In genomic region chr11:61467609-61468401, GRCh38 we compare ENCODE assay signal across 23 cellular contexts. TPM values are rescaled to one million over a fixed set of nuclear protein-coding genes. Genes with fewer than 3 reads are reported as not detected.
"Had no signal": no experiment of that assay in that cellular context is flagged by ENCODE, and none has a peak within 500 bp of the region (broad histone marks: within the 10 kb centered on the region; RNA-seq: fewer than 3 reads in every experiment).

No MANE protein-coding gene starts in this region.

- H3K4me3 Mint-ChIP-seq: activated CD8-positive, alpha-beta memory T cell treated with anti-CD3 and anti-CD28 coated beads, Interleukin-2, amount 10 ng/mL, durations not matched to agents 7 days and 5 days; activated naive CD4-positive, alpha-beta T cell treated with anti-CD3 and anti-CD28 coated beads, Interleukin-2, amount 50 U/mL, for 24 hours; activated T-cell treated with anti-CD3 and anti-CD28 coated beads, Interleukin-2, amount 50 U/mL, for 4 hours; mesothelial cell of epicardium; stimulated activated naive B cell treated with anti-CD40 and anti-IgM and Interleukin-4, amounts not matched to agents 10 μg/mL and 1 μg/mL and 100 μg/mL, for 72 hours; type B pancreatic cell had no signal

- H3K27me3 Mint-ChIP-seq: activated CD8-positive, alpha-beta memory T cell treated with anti-CD3 and anti-CD28 coated beads, Interleukin-2, amount 10 ng/mL, durations not matched to agents 7 days and 5 days; activated naive CD4-positive, alpha-beta T cell treated with anti-CD3 and anti-CD28 coated beads, Interleukin-2, amount 50 U/mL, for 24 hours; stimulated activated naive B cell treated with anti-CD40 and anti-IgM and Interleukin-4, amounts not matched to agents 10 μg/mL and 1 μg/mL and 100 μg/mL, for 72 hours; type B pancreatic cell had no signal

- H3K27ac Mint-ChIP-seq: activated CD8-positive, alpha-beta memory T cell treated with anti-CD3 and anti-CD28 coated beads, Interleukin-2, amount 10 ng/mL, durations not matched to agents 7 days and 5 days; mesothelial cell of epicardium; stimulated activated naive B cell treated with anti-CD40 and anti-IgM and Interleukin-4, amounts not matched to agents 10 μg/mL and 1 μg/mL and 100 μg/mL, for 72 hours; type B pancreatic cell had no signal

- H3K79me2 ChIP-seq: parathyroid adenoma had no signal

- H3K27me3 ChIP-seq: suprapubic skin had no signal

- H3K4me3 ChIP-seq: lower lobe of right lung, SK-N-MC, suprapubic skin had no signal

- DNase-seq: activated CD4-positive, alpha-beta T cell treated with anti-CD3 and anti-CD28 coated beads, Interleukin-2, amount 50 U/mL, for 48 hours; activated CD8-positive, alpha-beta memory T cell treated with anti-CD3 and anti-CD28 coated beads, Interleukin-2, amount 10 ng/mL, durations not matched to agents 7 days and 5 days; activated effector memory CD4-positive, alpha-beta T cell treated with anti-CD3 and anti-CD28 coated beads, Interleukin-2, amount 50 U/mL, for 16 hours; activated T-cell treated with anti-CD3 and anti-CD28 coated beads, Interleukin-2, amount 50 U/mL, for 4 hours; amniotic stem cell; cortex of kidney; effector CD8-positive, alpha-beta T cell; foreskin melanocyte; head of caudate nucleus; islet precursor cell; lower lobe of right lung; stimulated activated CD4-positive, alpha-beta T cell treated with anti-CD3 and anti-CD28 coated beads, Interleukin-4, amount 100 ng/mL, for 1 hour; stimulated activated naive B cell treated with anti-CD40 and anti-IgM and Interleukin-4, amounts not matched to agents 10 μg/mL and 1 μg/mL and 100 μg/mL, for 72 hours had no signal

- H3K9me3 Mint-ChIP-seq: activated naive CD4-positive, alpha-beta T cell treated with anti-CD3 and anti-CD28 coated beads, Interleukin-2, amount 50 U/mL, for 24 hours; activated T-cell treated with anti-CD3 and anti-CD28 coated beads, Interleukin-2, amount 50 U/mL, for 4 hours; mesothelial cell of epicardium; type B pancreatic cell had no signal

- H3K9ac ChIP-seq: parathyroid adenoma had no signal

- H3K9me3 ChIP-seq: lower lobe of right lung, suprapubic skin had no signal

- ATAC-seq: activated CD4-positive, CD25-positive, alpha-beta regulatory T cell treated with anti-CD3 and anti-CD28 coated beads, Interleukin-2, amount 50 U/mL, for 24 hours; activated CD8-positive, alpha-beta memory T cell treated with anti-CD3 and anti-CD28 coated beads, Interleukin-2, amount 10 ng/mL, durations not matched to agents 7 days and 5 days; activated T-cell treated with anti-CD3 and anti-CD28 coated beads, Interleukin-2, amount 50 U/mL, for 4 hours; lower lobe of right lung; stimulated activated naive B cell treated with anti-CD40 and anti-IgM and Interleukin-4, amounts not matched to agents 10 μg/mL and 1 μg/mL and 100 μg/mL, for 72 hours had no signal

- H3K4me1 Mint-ChIP-seq: mesothelial cell of epicardium; stimulated activated naive B cell treated with anti-CD40 and anti-IgM and Interleukin-4, amounts not matched to agents 10 μg/mL and 1 μg/mL and 100 μg/mL, for 72 hours had no signal

- H3K27ac ChIP-seq: epithelial cell of prostate, lower lobe of right lung, parathyroid adenoma, SK-N-MC, suprapubic skin had no signal

- H3K4me1 ChIP-seq: parathyroid adenoma had no signal

- H2AFZ ChIP-seq: parathyroid adenoma had no signal

RNA-seq across cellular contexts. Expression of gene LRRC10B, which starts 40.7 kb away (rescaled TPM):
- total RNA-seq: activated T-cell treated with anti-CD3 and anti-CD28 coated beads, Interleukin-2, amount 50 U/mL, for 4 hours; myocyte had no signal
- polyA plus RNA-seq: fibroblast of lung had no signal
